Comparison of ENCODE assay signal across 24 cellular contexts in the genomic region with DNA sequence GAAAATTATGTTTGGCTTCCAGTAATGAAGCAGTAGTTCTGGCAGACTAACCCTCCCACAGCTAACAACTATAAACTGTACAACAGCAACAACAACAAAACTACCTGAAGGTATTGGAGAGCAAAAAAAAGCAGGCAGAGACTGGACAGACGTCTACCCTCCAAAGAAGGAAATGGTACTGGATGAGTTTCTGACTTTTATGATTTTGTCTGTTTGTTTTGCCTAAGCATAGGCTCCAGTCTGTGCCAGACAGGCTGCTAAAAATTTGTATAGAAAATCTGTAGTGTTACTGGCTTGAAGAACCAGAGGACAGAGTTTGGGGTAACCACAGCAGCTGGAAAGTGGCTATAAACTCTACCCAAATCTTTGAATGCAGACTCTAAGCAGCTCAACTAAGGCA.
"Had no signal": no experiment of that assay in that cellular context is flagged by ENCODE, and none has a peak within 500 bp of the region (broad histone marks: within the 10 kb centered on the region; RNA-seq: fewer than 3 reads in every experiment).

No MANE protein-coding gene starts in this region.

- H3K27ac Mint-ChIP-seq: effector memory CD8-positive, alpha-beta T cell; immature natural killer cell; naive thymus-derived CD4-positive, alpha-beta T cell; nephron progenitor cell; stimulated activated effector memory CD8-positive, alpha-beta T cell treated with anti-CD3 and anti-CD28 coated beads, Interleukin-12 subunit alpha, Interleukin-12 subunit beta, amount 100 ng/mL, for 72 hours; stimulated activated naive CD8-positive, alpha-beta T cell treated with anti-CD3 and anti-CD28 coated beads, Interleukin-15, Interleukin-2, amounts not matched to agents 100 ng/mL and 50 ng/mL, for 24 hours had no signal

- H3K4me3 ChIP-seq: esophagus muscularis mucosa, gastrocnemius medialis, heart right ventricle, lung, prostate gland, right lobe of liver, tibial artery, upper lobe of left lung, uterus had no signal

- H3K27me3 Mint-ChIP-seq: effector memory CD8-positive, alpha-beta T cell; stimulated activated naive CD8-positive, alpha-beta T cell treated with anti-CD3 and anti-CD28 coated beads, Interleukin-15, Interleukin-2, amounts not matched to agents 100 ng/mL and 50 ng/mL, for 24 hours had no signal

- H3K9ac ChIP-seq: parathyroid adenoma had no signal

- H3K36me3 ChIP-seq: esophagus muscularis mucosa, gastrocnemius medialis, heart right ventricle, prostate gland, right lobe of liver, tibial artery, upper lobe of left lung, uterus had no signal

- DNase-seq: effector memory CD8-positive, alpha-beta T cell; gastrocnemius medialis; heart right ventricle; hypothalamus; immature natural killer cell; kidney; left cardiac atrium; left ventricle myocardium superior; mesendoderm; naive thymus-derived CD4-positive, alpha-beta T cell; nephron progenitor cell; right lobe of liver; stimulated activated CD4-positive, alpha-beta T cell treated with anti-CD3 and anti-CD28 coated beads, Interleukin-4, amount 100 ng/mL, for 1 hour; stimulated activated CD8-positive, alpha-beta memory T cell treated with anti-CD3 and anti-CD28 coated beads, Interleukin-4, amount 100 ng/mL, for 48 hours; tibial artery; upper lobe of left lung; uterus had no signal

- H3K79me2 ChIP-seq: parathyroid adenoma had no signal

- H3K36me3 Mint-ChIP-seq: stimulated activated effector memory CD8-positive, alpha-beta T cell treated with anti-CD3 and anti-CD28 coated beads, Interleukin-12 subunit alpha, Interleukin-12 subunit beta, amount 100 ng/mL, for 72 hours had no signal

- ATAC-seq: effector memory CD8-positive, alpha-beta T cell; gastrocnemius medialis; heart right ventricle; left cardiac atrium; left ventricle myocardium superior; naive thymus-derived CD4-positive, alpha-beta T cell; right lobe of liver; stimulated activated effector memory CD8-positive, alpha-beta T cell treated with anti-CD3 and anti-CD28 coated beads, Interleukin-12 subunit alpha, Interleukin-12 subunit beta, amount 100 ng/mL, for 72 hours had no signal

- H2AFZ ChIP-seq: parathyroid adenoma had no signal

- H3K9me3 Mint-ChIP-seq: effector memory CD8-positive, alpha-beta T cell; immature natural killer cell; nephron progenitor cell; stimulated activated effector memory CD8-positive, alpha-beta T cell treated with anti-CD3 and anti-CD28 coated beads, Interleukin-12 subunit alpha, Interleukin-12 subunit beta, amount 100 ng/mL, for 72 hours; stimulated activated naive CD8-positive, alpha-beta T cell treated with anti-CD3 and anti-CD28 coated beads, Interleukin-15, Interleukin-2, amounts not matched to agents 100 ng/mL and 50 ng/mL, for 24 hours had no signal

- H3K4me1 ChIP-seq: esophagus muscularis mucosa, gastrocnemius medialis, heart right ventricle, parathyroid adenoma, prostate gland, right lobe of liver, tibial artery, upper lobe of left lung, uterus had no signal

- H3K9me3 ChIP-seq: esophagus muscularis mucosa, gastrocnemius medialis, heart right ventricle, prostate gland, right lobe of liver, tibial artery, upper lobe of left lung, uterus had no signal

- H3K27me3 ChIP-seq: esophagus muscularis mucosa, gastrocnemius medialis, heart right ventricle, right lobe of liver, tibial artery, upper lobe of left lung, uterus had no signal

- H3K4me3 Mint-ChIP-seq: effector memory CD8-positive, alpha-beta T cell; immature natural killer cell; naive thymus-derived CD4-positive, alpha-beta T cell; nephron progenitor cell; stimulated activated effector memory CD8-positive, alpha-beta T cell treated with anti-CD3 and anti-CD28 coated beads, Interleukin-12 subunit alpha, Interleukin-12 subunit beta, amount 100 ng/mL, for 72 hours; stimulated activated naive CD8-positive, alpha-beta T cell treated with anti-CD3 and anti-CD28 coated beads, Interleukin-15, Interleukin-2, amounts not matched to agents 100 ng/mL and 50 ng/mL, for 24 hours had no signal

- H3K27ac ChIP-seq: epithelial cell of prostate, esophagus muscularis mucosa, gastrocnemius medialis, heart right ventricle, parathyroid adenoma, prostate gland, right lobe of liver, tibial artery, upper lobe of left lung, uterus had no signal
